Comparison of ENCODE assay signal across 17 cellular contexts in the genomic region with DNA sequence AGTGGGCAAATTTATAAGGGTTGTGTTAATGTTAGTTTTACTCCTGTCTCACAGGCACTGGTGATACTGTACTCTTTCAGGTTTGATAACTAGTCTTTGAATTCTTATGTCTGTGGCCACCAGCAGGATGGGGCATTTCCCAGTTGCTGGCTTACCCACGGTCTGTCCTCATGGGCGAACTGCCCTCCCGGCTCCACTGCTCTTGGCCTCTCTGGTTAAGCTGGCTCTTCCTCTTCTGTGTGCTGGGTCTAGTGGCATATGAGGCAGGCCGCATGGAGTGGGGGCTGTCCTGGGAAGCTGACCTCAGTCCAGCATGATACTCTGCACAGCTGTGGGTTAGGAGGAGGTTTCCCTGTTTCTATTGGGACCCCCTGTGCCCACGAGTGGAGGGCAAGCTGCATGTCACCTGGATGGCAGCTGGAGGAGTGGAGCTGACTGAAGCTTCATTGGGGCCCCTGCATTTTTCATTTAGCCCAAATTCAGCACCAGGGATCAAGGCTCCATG.
"Had no signal": no experiment of that assay in that cellular context is flagged by ENCODE, and none has a peak within 500 bp of the region (broad histone marks: within the 10 kb centered on the region; RNA-seq: fewer than 3 reads in every experiment).

No MANE protein-coding gene starts in this region.

- FAIRE-seq: TTC549 had no signal

- H3K27ac Mint-ChIP-seq: stimulated activated naive CD8-positive, alpha-beta T cell treated with anti-CD3 and anti-CD28 coated beads, Interleukin-15, Interleukin-2, amounts not matched to agents 100 ng/mL and 50 ng/mL, for 24 hours had no signal

- ATAC-seq: esophagus mucosa, lower lobe of right lung, psoas muscle had no signal

- DNase-seq: activated CD4-positive, CD25-positive, alpha-beta regulatory T cell; activated naive CD4-positive, alpha-beta T cell treated with anti-CD3 and anti-CD28 coated beads, Interleukin-2, amount 50 U/mL, for 16 hours; amniotic stem cell; brain microvascular endothelial cell; cerebellar nuclear complex; dermis blood vessel endothelial cell; hypothalamus; lower lobe of right lung; naive B cell; occipital lobe; psoas muscle; stimulated activated CD4-positive, alpha-beta T cell treated with anti-CD3 and anti-CD28 coated beads, Interleukin-12 subunit alpha, Interleukin-12 subunit beta, amount 100 ng/mL, for 4 hours; T-helper 2 cell; testis had no signal

- H3K36me3 ChIP-seq: brain microvascular endothelial cell, lower lobe of right lung had no signal

- H3K27me3 ChIP-seq: brain microvascular endothelial cell, testis had no signal

- H3K27ac ChIP-seq: brain microvascular endothelial cell, lower lobe of right lung, psoas muscle, testis had no signal

- H3K9me3 ChIP-seq: lower lobe of right lung, psoas muscle, testis had no signal

- H3K4me3 ChIP-seq: lower lobe of right lung, psoas muscle, testis had no signal

- H3K36me3 Mint-ChIP-seq: naive B cell had no signal

- H3K4me3 Mint-ChIP-seq: stimulated activated naive CD8-positive, alpha-beta T cell treated with anti-CD3 and anti-CD28 coated beads, Interleukin-15, Interleukin-2, amounts not matched to agents 100 ng/mL and 50 ng/mL, for 24 hours had no signal

- H3K27me3 Mint-ChIP-seq: naive B cell; stimulated activated naive CD8-positive, alpha-beta T cell treated with anti-CD3 and anti-CD28 coated beads, Interleukin-15, Interleukin-2, amounts not matched to agents 100 ng/mL and 50 ng/mL, for 24 hours had no signal

- H3K4me1 ChIP-seq: testis had no signal

- H3K9me3 Mint-ChIP-seq: naive B cell; stimulated activated naive CD8-positive, alpha-beta T cell treated with anti-CD3 and anti-CD28 coated beads, Interleukin-15, Interleukin-2, amounts not matched to agents 100 ng/mL and 50 ng/mL, for 24 hours had no signal
